ENCODE assay signal across 1 cellular context in the genomic region with DNA sequence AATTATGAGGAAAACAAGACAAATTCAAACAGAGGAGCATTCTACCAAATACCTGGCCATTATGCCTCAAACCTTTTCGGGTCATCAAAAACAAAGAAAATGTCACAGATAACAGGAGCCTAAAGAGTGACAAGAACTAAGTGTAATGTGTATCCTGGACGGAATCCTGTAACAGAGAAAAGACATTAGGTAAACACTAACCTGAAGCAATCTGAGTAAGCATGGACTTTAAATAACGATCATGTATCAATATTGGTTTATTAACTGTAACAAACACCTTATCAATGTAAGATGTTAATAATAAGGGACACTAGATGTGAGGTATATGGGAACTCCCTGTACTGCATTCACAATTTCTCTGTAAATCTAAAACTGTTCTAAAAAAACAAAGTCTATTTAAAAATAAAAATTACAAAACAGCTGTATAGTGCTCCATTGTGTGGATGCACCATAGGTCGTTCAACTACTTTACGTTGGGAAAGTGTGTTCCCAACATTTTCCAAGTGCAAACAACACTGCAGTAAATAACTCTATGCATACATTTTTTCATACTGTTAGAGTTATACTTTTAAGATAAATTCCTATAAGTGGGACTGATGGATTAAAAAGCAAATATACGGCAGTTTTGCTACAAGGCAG.
A peak's percentile ranks its signal among the peaks of the same experiment; 100 is the strongest.
TF ChIP-seq lines count a peak whose summit lies in the region.

No MANE protein-coding gene starts in this region.

TF ChIP-seq in HepG2, 621 proteins besides CTCF, POLR2A, EP300 and RAD21 (continued from another document and continues in another):
- TF ChIP-seq, protein P1, sequence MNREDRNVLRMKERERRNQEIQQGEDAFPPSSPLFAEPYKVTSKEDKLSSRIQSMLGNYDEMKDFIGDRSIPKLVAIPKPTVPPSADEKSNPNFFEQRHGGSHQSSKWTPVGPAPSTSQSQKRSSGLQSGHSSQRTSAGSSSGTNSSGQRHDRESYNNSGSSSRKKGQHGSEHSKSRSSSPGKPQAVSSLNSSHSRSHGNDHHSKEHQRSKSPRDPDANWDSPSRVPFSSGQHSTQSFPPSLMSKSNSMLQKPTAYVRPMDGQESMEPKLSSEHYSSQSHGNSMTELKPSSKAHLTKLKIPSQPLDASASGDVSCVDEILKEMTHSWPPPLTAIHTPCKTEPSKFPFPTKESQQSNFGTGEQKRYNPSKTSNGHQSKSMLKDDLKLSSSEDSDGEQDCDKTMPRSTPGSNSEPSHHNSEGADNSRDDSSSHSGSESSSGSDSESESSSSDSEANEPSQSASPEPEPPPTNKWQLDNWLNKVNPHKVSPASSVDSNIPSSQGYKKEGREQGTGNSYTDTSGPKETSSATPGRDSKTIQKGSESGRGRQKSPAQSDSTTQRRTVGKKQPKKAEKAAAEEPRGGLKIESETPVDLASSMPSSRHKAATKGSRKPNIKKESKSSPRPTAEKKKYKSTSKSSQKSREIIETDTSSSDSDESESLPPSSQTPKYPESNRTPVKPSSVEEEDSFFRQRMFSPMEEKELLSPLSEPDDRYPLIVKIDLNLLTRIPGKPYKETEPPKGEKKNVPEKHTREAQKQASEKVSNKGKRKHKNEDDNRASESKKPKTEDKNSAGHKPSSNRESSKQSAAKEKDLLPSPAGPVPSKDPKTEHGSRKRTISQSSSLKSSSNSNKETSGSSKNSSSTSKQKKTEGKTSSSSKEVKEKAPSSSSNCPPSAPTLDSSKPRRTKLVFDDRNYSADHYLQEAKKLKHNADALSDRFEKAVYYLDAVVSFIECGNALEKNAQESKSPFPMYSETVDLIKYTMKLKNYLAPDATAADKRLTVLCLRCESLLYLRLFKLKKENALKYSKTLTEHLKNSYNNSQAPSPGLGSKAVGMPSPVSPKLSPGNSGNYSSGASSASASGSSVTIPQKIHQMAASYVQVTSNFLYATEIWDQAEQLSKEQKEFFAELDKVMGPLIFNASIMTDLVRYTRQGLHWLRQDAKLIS (CRISPR knock-in tag; IDR thresholded peaks at IDR 0.05): no peak
- TF ChIP-seq, protein P2, sequence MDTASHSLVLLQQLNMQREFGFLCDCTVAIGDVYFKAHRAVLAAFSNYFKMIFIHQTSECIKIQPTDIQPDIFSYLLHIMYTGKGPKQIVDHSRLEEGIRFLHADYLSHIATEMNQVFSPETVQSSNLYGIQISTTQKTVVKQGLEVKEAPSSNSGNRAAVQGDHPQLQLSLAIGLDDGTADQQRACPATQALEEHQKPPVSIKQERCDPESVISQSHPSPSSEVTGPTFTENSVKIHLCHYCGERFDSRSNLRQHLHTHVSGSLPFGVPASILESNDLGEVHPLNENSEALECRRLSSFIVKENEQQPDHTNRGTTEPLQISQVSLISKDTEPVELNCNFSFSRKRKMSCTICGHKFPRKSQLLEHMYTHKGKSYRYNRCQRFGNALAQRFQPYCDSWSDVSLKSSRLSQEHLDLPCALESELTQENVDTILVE (CRISPR knock-in tag; IDR thresholded peaks at IDR 0.05): no peak
- TF ChIP-seq, protein P3, sequence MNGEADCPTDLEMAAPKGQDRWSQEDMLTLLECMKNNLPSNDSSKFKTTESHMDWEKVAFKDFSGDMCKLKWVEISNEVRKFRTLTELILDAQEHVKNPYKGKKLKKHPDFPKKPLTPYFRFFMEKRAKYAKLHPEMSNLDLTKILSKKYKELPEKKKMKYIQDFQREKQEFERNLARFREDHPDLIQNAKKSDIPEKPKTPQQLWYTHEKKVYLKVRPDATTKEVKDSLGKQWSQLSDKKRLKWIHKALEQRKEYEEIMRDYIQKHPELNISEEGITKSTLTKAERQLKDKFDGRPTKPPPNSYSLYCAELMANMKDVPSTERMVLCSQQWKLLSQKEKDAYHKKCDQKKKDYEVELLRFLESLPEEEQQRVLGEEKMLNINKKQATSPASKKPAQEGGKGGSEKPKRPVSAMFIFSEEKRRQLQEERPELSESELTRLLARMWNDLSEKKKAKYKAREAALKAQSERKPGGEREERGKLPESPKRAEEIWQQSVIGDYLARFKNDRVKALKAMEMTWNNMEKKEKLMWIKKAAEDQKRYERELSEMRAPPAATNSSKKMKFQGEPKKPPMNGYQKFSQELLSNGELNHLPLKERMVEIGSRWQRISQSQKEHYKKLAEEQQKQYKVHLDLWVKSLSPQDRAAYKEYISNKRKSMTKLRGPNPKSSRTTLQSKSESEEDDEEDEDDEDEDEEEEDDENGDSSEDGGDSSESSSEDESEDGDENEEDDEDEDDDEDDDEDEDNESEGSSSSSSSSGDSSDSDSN (CRISPR knock-in tag; IDR thresholded peaks at IDR 0.05): no peak
- TF ChIP-seq MYC (CRISPR knock-in tag; IDR thresholded peaks at IDR 0.05; ENCODE audit: borderline replicate concordance) (no peak), SSRP1 (CRISPR knock-in tag; IDR thresholded peaks at IDR 0.05) (no peak), NFIC (IDR thresholded peaks at IDR 0.05; ENCODE audit: low read length) (peak; percentile 65; the same call in 1 of the 2 replicates), ZNF441 (CRISPR knock-in tag; IDR thresholded peaks at IDR 0.05; ENCODE audit: borderline replicate concordance) (no peak), ZNF350 (CRISPR knock-in tag; IDR thresholded peaks at IDR 0.05; ENCODE audit: borderline replicate concordance, low read depth) (no peak), HNF4A (CRISPR knock-in tag; IDR thresholded peaks at IDR 0.05) (peak; percentile 78), BCL6 (CRISPR knock-in tag; IDR thresholded peaks at IDR 0.05) (peak; percentile 69), JUN (CRISPR knock-in tag; IDR thresholded peaks at IDR 0.05) (no peak), ZNF546 (CRISPR knock-in tag; conservative IDR thresholded peaks at IDR 0.05) (no peak), ZNF556 (CRISPR knock-in tag; IDR thresholded peaks at IDR 0.05; ENCODE audit: borderline replicate concordance) (no peak; the same call in 1 of the 2 replicates), ZNF607 (CRISPR knock-in tag; IDR thresholded peaks at IDR 0.05; ENCODE audit: borderline replicate concordance) (no peak), ZMAT3 (CRISPR knock-in tag; conservative IDR thresholded peaks at IDR 0.05) (no peak), ZNF510 (CRISPR knock-in tag; IDR thresholded peaks at IDR 0.05; ENCODE audit: low read depth) (no peak), KLF6 (CRISPR knock-in tag; IDR thresholded peaks at IDR 0.05) (no peak), HNRNPUL1 (IDR thresholded peaks at IDR 0.05; ENCODE audit: low read depth, low read length) (no peak), POLR2G (IDR thresholded peaks at IDR 0.05; ENCODE audit: low read depth, low read length) (no peak), ZNF530 (CRISPR knock-in tag; IDR thresholded peaks at IDR 0.05; ENCODE audit: low read depth) (no peak), YEATS4 (CRISPR knock-in tag; IDR thresholded peaks at IDR 0.05; ENCODE audit: borderline replicate concordance) (0 out of 2 replicates have a peak, but pooled peaks have one; percentile 42), ZNF460 (CRISPR knock-in tag; IDR thresholded peaks at IDR 0.05; ENCODE audit: borderline replicate concordance) (no peak), TP53 (CRISPR knock-in tag; conservative IDR thresholded peaks at IDR 0.05) (no peak), ZBTB7B (CRISPR knock-in tag; IDR thresholded peaks at IDR 0.05) (no peak)
- TF ChIP-seq, protein P4, sequence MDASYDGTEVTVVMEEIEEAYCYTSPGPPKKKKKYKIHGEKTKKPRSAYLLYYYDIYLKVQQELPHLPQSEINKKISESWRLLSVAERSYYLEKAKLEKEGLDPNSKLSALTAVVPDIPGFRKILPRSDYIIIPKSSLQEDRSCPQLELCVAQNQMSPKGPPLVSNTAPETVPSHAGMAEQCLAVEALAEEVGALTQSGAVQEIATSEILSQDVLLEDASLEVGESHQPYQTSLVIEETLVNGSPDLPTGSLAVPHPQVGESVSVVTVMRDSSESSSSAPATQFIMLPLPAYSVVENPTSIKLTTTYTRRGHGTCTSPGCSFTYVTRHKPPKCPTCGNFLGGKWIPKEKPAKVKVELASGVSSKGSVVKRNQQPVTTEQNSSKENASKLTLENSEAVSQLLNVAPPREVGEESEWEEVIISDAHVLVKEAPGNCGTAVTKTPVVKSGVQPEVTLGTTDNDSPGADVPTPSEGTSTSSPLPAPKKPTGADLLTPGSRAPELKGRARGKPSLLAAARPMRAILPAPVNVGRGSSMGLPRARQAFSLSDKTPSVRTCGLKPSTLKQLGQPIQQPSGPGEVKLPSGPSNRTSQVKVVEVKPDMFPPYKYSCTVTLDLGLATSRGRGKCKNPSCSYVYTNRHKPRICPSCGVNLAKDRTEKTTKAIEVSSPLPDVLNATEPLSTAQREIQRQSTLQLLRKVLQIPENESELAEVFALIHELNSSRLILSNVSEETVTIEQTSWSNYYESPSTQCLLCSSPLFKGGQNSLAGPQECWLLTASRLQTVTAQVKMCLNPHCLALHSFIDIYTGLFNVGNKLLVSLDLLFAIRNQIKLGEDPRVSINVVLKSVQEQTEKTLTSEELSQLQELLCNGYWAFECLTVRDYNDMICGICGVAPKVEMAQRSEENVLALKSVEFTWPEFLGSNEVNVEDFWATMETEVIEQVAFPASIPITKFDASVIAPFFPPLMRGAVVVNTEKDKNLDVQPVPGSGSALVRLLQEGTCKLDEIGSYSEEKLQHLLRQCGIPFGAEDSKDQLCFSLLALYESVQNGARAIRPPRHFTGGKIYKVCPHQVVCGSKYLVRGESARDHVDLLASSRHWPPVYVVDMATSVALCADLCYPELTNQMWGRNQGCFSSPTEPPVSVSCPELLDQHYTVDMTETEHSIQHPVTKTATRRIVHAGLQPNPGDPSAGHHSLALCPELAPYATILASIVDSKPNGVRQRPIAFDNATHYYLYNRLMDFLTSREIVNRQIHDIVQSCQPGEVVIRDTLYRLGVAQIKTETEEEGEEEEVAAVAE (CRISPR knock-in tag; IDR thresholded peaks at IDR 0.05; ENCODE audit: borderline replicate concordance): no peak
- TF ChIP-seq, protein P5, sequence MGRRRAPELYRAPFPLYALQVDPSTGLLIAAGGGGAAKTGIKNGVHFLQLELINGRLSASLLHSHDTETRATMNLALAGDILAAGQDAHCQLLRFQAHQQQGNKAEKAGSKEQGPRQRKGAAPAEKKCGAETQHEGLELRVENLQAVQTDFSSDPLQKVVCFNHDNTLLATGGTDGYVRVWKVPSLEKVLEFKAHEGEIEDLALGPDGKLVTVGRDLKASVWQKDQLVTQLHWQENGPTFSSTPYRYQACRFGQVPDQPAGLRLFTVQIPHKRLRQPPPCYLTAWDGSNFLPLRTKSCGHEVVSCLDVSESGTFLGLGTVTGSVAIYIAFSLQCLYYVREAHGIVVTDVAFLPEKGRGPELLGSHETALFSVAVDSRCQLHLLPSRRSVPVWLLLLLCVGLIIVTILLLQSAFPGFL (CRISPR knock-in tag; IDR thresholded peaks at IDR 0.05): no peak
- TF ChIP-seq, protein P6, sequence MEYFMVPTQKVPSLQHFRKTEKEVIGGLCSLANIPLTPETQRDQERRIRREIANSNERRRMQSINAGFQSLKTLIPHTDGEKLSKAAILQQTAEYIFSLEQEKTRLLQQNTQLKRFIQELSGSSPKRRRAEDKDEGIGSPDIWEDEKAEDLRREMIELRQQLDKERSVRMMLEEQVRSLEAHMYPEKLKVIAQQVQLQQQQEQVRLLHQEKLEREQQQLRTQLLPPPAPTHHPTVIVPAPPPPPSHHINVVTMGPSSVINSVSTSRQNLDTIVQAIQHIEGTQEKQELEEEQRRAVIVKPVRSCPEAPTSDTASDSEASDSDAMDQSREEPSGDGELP (IDR thresholded peaks at IDR 0.05; ENCODE audit: borderline replicate concordance, low read depth): no peak
- TF ChIP-seq, protein P7, sequence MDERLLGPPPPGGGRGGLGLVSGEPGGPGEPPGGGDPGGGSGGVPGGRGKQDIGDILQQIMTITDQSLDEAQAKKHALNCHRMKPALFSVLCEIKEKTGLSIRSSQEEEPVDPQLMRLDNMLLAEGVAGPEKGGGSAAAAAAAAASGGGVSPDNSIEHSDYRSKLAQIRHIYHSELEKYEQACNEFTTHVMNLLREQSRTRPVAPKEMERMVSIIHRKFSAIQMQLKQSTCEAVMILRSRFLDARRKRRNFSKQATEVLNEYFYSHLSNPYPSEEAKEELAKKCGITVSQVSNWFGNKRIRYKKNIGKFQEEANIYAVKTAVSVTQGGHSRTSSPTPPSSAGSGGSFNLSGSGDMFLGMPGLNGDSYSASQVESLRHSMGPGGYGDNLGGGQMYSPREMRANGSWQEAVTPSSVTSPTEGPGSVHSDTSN (CRISPR knock-in tag; IDR thresholded peaks at IDR 0.05): no peak
- TF ChIP-seq, protein P8, sequence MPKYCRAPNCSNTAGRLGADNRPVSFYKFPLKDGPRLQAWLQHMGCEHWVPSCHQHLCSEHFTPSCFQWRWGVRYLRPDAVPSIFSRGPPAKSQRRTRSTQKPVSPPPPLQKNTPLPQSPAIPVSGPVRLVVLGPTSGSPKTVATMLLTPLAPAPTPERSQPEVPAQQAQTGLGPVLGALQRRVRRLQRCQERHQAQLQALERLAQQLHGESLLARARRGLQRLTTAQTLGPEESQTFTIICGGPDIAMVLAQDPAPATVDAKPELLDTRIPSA (CRISPR knock-in tag; IDR thresholded peaks at IDR 0.05; ENCODE audit: borderline replicate concordance): no peak
- TF ChIP-seq, protein P9, sequence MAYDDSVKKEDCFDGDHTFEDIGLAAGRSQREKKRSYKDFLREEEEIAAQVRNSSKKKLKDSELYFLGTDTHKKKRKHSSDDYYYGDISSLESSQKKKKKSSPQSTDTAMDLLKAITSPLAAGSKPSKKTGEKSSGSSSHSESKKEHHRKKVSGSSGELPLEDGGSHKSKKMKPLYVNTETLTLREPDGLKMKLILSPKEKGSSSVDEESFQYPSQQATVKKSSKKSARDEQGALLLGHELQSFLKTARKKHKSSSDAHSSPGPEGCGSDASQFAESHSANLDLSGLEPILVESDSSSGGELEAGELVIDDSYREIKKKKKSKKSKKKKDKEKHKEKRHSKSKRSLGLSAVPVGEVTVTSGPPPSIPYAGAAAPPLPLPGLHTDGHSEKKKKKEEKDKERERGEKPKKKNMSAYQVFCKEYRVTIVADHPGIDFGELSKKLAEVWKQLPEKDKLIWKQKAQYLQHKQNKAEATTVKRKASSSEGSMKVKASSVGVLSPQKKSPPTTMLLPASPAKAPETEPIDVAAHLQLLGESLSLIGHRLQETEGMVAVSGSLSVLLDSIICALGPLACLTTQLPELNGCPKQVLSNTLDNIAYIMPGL (CRISPR knock-in tag; IDR thresholded peaks at IDR 0.05; ENCODE audit: borderline replicate concordance in 1 of 2, low read depth in 1 of 2): no peak
- TF ChIP-seq, protein P10, sequence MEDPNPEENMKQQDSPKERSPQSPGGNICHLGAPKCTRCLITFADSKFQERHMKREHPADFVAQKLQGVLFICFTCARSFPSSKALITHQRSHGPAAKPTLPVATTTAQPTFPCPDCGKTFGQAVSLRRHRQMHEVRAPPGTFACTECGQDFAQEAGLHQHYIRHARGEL (CRISPR knock-in tag; IDR thresholded peaks at IDR 0.05): no peak
